Comparison of ENCODE assay signal across 26 cellular contexts in the genomic region with DNA sequence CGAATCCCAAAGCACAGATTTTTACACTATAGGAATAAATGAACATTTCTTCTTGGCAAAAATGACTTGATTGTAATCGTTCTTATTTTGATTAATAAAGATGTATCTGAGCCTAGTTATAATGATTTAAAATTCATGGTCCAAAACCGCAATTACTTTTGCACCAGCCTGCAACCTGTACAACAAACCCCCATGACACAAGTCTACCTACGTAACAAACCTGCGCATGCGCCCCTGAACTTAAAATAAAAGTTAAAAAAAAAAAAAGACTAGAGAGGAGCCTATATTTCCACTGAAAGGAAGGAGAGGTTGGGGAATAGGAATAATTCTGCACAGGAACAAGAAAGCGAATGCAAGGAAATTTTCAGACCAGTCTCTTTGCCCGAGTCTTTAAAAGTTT.
"Had no signal": no experiment of that assay in that cellular context is flagged by ENCODE, and none has a peak within 500 bp of the region (broad histone marks: within the 10 kb centered on the region; RNA-seq: fewer than 3 reads in every experiment).

No MANE protein-coding gene starts in this region.

- ATAC-seq: left colon; left lung; lower lobe of right lung; naive thymus-derived CD8-positive, alpha-beta T cell; psoas muscle; sciatic nerve; stimulated activated naive B cell treated with anti-CD40 and anti-IgM and Interleukin-4, amounts not matched to agents 10 μg/mL and 1 μg/mL and 100 μg/mL, for 72 hours; stimulated activated naive CD8-positive, alpha-beta T cell treated with anti-CD3 and anti-CD28 coated beads, Interleukin-15, Interleukin-2, amounts not matched to agents 100 U/mL and 50 U/mL, for 24 hours had no signal

- H3K9ac ChIP-seq: parathyroid adenoma had no signal

- H3K36me3 ChIP-seq: left lung, lower lobe of right lung, neutrophil, stomach, thyroid gland, transverse colon, upper lobe of left lung, vagina had no signal

- H3K4me3 ChIP-seq: left lung, lower lobe of right lung, psoas muscle, stomach, testis, thyroid gland, transverse colon, upper lobe of left lung, vagina had no signal

- H3K79me2 ChIP-seq: parathyroid adenoma had no signal

- H3K27ac ChIP-seq: left lung, lower lobe of right lung, neutrophil, parathyroid adenoma, psoas muscle, testis, thyroid gland, upper lobe of left lung, vagina had no signal

- H2AFZ ChIP-seq: parathyroid adenoma had no signal

- DNase-seq: immature natural killer cell; kidney; left colon; left lung; lower lobe of right lung; mammary epithelial cell; mesenchymal stem cell; naive thymus-derived CD8-positive, alpha-beta T cell; occipital lobe; psoas muscle; stimulated activated CD4-positive, alpha-beta T cell treated with anti-CD3 and anti-CD28 coated beads, Interleukin-12 subunit alpha, Interleukin-12 subunit beta, amount 100 ng/mL, for 4 hours; stimulated activated CD4-positive, alpha-beta T cell treated with anti-CD3 and anti-CD28 coated beads, Interleukin-15, amount 100 ng/mL, for 24 hours; stimulated activated CD4-positive, alpha-beta T cell treated with anti-CD3 and anti-CD28 coated beads, Interleukin-2, amount 100 ng/mL, for 24 hours; stimulated activated CD4-positive, alpha-beta T cell treated with anti-CD3 and anti-CD28 coated beads, Interleukin-4, amount 100 ng/mL, for 1 hour; stimulated activated naive B cell treated with anti-CD40 and anti-IgM and Interleukin-4, amounts not matched to agents 10 μg/mL and 1 μg/mL and 100 μg/mL, for 72 hours; stimulated activated naive CD8-positive, alpha-beta T cell treated with anti-CD3 and anti-CD28 coated beads, Interleukin-15, Interleukin-2, amounts not matched to agents 100 U/mL and 50 U/mL, for 24 hours; stomach; testis; thyroid gland; transverse colon; upper lobe of left lung had no signal

- FAIRE-seq: islet of Langerhans, kidney had no signal

- H3K4me1 ChIP-seq: parathyroid adenoma had no signal

- H3K9me3 ChIP-seq: left lung, lower lobe of right lung, neutrophil, psoas muscle, stomach, testis, thyroid gland, transverse colon, upper lobe of left lung, vagina had no signal

- H3K27me3 ChIP-seq: left lung, neutrophil, stomach, testis, thyroid gland, transverse colon, upper lobe of left lung, vagina had no signal
